Comparison of ENCODE assay signal across 8 cellular contexts in genomic region chr5:160439205-160439600, GRCh38. TPM values are rescaled to one million over a fixed set of nuclear protein-coding genes. Genes with fewer than 3 reads are reported as not detected.
DNase-seq lines count a peak whose midpoint lies in the region; ATAC-seq and TF ChIP-seq lines count a peak whose summit lies in the region.

No MANE protein-coding gene starts in this region.

- H3K79me2 ChIP-seq in HCT116 (ENCODE audit: insufficient read depth, low read length) (no peaks in the 10 kb centered on the region), MM.1S (ENCODE audit: low read length) (no peaks in the 10 kb centered on the region)

- ATAC-seq in HCT116 (peak; percentile 93), Right ventricle myocardium inferior (peak; percentile 95)

- H3K9ac ChIP-seq in HCT116 (ENCODE audit: low read length): no peak overlapping the region
- H3K9ac ChIP-seq in MM.1S (ENCODE audit: low read length): peak overlapping the region; percentile 32; the same call in 1 of the 2 replicates

- RAD21 ChIA-PET in HCT116 (lab: Charles Lee; ENCODE audit: low non-redundant PET in 1 of 2, low total read pairs in 2 of 2, uncharacterized antibody in 2 of 2, unreplicated experiment in 2 of 2): interaction anchor here in 1 of 2 experiments (1.3 kb wide), 1 partner anchor 21 kb away, joined by 3 read pairs; no protein-coding TSS in a partner anchor

- DNase-seq in GM04504 (ENCODE audit: low read depth): peak; percentile 45
- peak; percentile 66 for DNase-seq in HCT116 (ENCODE audit: low read depth, low spot score)
- DNase-seq in MM.1S: peak; percentile 87
- DNase-seq in SK-N-DZ (ENCODE audit: low spot score): peak; percentile 78
- peak; percentile 88 for DNase-seq in activated naive CD4-positive, alpha-beta T cell treated with anti-CD3 and anti-CD28 coated beads, Interleukin-2, amount 50 U/mL, for 16 hours
- peak; percentile 92 for DNase-seq in Right ventricle myocardium inferior (ENCODE audit: missing footprints)
- DNase-seq in ovary: peak; percentile 61 to 86 (median 81)
- DNase-seq in thyroid gland: peak; percentile 91 to 92

- no peak overlapping the region for H3K27ac ChIP-seq in HCT116 (ENCODE audit: low read depth, low read length)
- peak overlapping the region; percentile 25; the same call in 1 of the 2 replicates for H3K27ac ChIP-seq in MM.1S (ENCODE audit: low read length)
- H3K27ac ChIP-seq in ovary: no peak overlapping the region
- H3K27ac ChIP-seq in thyroid gland: peak overlapping the region; percentile 58 to 72 (median 58)

- peak overlapping the region; percentile 93 for H2AFZ ChIP-seq in HCT116 (ENCODE audit: low read depth, low read length, poor library complexity, severe bottlenecking)
- H2AFZ ChIP-seq in MM.1S (ENCODE audit: low read length): peak overlapping the region; percentile 58

- H4K20me1 ChIP-seq in HCT116 (ENCODE audit: insufficient read depth): no peaks in the 10 kb centered on the region
- H4K20me1 ChIP-seq in MM.1S (ENCODE audit: insufficient read depth, low read length): no peaks in the 10 kb centered on the region

- BruUV-seq in HCT116 (replicated peaks; lab: Mats Ljungman, UMichigan): no TSS peak

- H3K36me3 ChIP-seq in HCT116 (ENCODE audit: control insufficient read depth in 1 of 2, insufficient read depth in 2 of 2, low read length in 2 of 2) (no peaks in the 10 kb centered on the region), MM.1S (replicated peaks; ENCODE audit: insufficient read depth, low read length) (no peaks in the 10 kb centered on the region), ovary (no peaks in the 10 kb centered on the region), thyroid gland (no peaks in the 10 kb centered on the region)

- CTCF ChIA-PET in HCT116 (lab: Charles Lee): interaction anchor here (0.5 to 3.1 kb wide), 21 partner anchors 7 to 358 kb away, joined by 3 to 21 read pairs (median 5); partner anchors contain the start of genes PTTG1 and SLU7

- 0 to 2% (median 0%) methylated on average over 11 of the region's 11 CpGs for WGBS in ovary, 3 donors
- WGBS in thyroid gland, 2 donors: 1 to 2% methylated on average over 11 of the region's 11 CpGs

- H3K4me1 ChIP-seq in HCT116 (ENCODE audit: control insufficient read depth in 1 of 2, insufficient read depth in 2 of 2, low read length in 2 of 2) (peaks cover 0 to 15% of the 10 kb centered on the region in 2 experiments; a peak in 1 of 4 replicates), MM.1S (ENCODE audit: low read length) (peaks cover 31% of the 10 kb centered on the region), ovary (ENCODE audit: insufficient read depth) (no peaks in the 10 kb centered on the region), thyroid gland (peaks cover 18 to 26% of the 10 kb centered on the region in 2 donors)

- TF ChIP-seq EP300 in ovary (IDR thresholded peaks at IDR 0.05): no peak

- TF ChIP-seq CTCF in HCT116 (IDR thresholded peaks at IDR 0.05 in 2 of 3, conservative IDR thresholded peaks at IDR 0.05 in 1 of 3; ENCODE audit: borderline replicate concordance in 1 of 3, insufficient read depth in 1 of 3, low read depth in 2 of 3, low read length in 2 of 3) (peak; percentile 54 to 94 (median 90)), MM.1S (IDR thresholded peaks at IDR 0.05; ENCODE audit: low read length) (peak; percentile 90), ovary (IDR thresholded peaks at IDR 0.05) (peak; percentile 74 to 90 (median 76)), thyroid gland (IDR thresholded peaks at IDR 0.05) (peak; percentile 84 to 98 (median 90))

- H3F3A ChIP-seq in MM.1S (ENCODE audit: insufficient read depth, low read length): peaks cover 11% of the 10 kb centered on the region; the same call in 1 of the 2 replicates

- peak; percentile 58 for TF ChIP-seq RAD21 in HCT116 (IDR thresholded peaks at IDR 0.05; ENCODE audit: low read depth)

- H3K9me3 ChIP-seq in HCT116 (ENCODE audit: control insufficient read depth in 1 of 2, insufficient read depth in 1 of 2, low read depth in 1 of 2, low read length in 2 of 2) (no peaks in the 10 kb centered on the region), MM.1S (replicated peaks; ENCODE audit: insufficient read depth, low read length) (no peaks in the 10 kb centered on the region), ovary (no peaks in the 10 kb centered on the region), thyroid gland (no peaks in the 10 kb centered on the region)

- H3K27me3 ChIP-seq in HCT116 (ENCODE audit: insufficient read depth, low read length): no peaks in the 10 kb centered on the region
- H3K27me3 ChIP-seq in MM.1S (replicated peaks; ENCODE audit: insufficient read depth, low read length): no peaks in the 10 kb centered on the region
- no peaks in the 10 kb centered on the region for H3K27me3 ChIP-seq in ovary
- no peaks in the 10 kb centered on the region for H3K27me3 ChIP-seq in thyroid gland

- H3K9me2 ChIP-seq in HCT116 (ENCODE audit: insufficient read depth) (no peaks in the 10 kb centered on the region; the same call in 1 of the 2 replicates), MM.1S (replicated peaks; ENCODE audit: insufficient read depth, low read length) (no peaks in the 10 kb centered on the region)

- POLR2A ChIA-PET in HCT116 (lab: Charles Lee): interaction anchor here (0.9 kb wide), 1 partner anchor 20 kb away, joined by 3 read pairs; the partner anchor contains the start of gene SLU7

- TF ChIP-seq POLR2A in HCT116 (IDR thresholded peaks at IDR 0.05; ENCODE audit: borderline replicate concordance, extremely low read depth, insufficient read depth, insufficient read length) (no peak), ovary (IDR thresholded peaks at IDR 0.05) (no peak), thyroid gland (IDR thresholded peaks at IDR 0.05) (no peak)

- H3K4me3 ChIP-seq in HCT116 (replicated peaks in 1 of 2; ENCODE audit: low read depth in 1 of 2, low read length in 2 of 2) (peak overlapping the region; percentile 36 to 51), MM.1S (ENCODE audit: low read length) (peak overlapping the region; percentile 61), ovary (peak overlapping the region; percentile 33), thyroid gland (replicated peaks in 1 of 3) (peak overlapping the region in 2 of 3 donors; percentile 5 to 22)

- intact Hi-C loops in HCT116 (cut with micrococcal nuclease): no loop called here
- intact Hi-C loops in Right ventricle myocardium inferior (cut with DNase I): no loop called here
- intact Hi-C loops in ovary (cut with DNase I): no loop called here
- intact Hi-C loops in thyroid gland (cut with DNase I): loop anchor here (10.0 kb wide), 1 partner anchor 76 kb away; no protein-coding TSS in a partner anchor

- H3K4me2 ChIP-seq in HCT116 (ENCODE audit: low read length) (peak overlapping the region; percentile 83), MM.1S (ENCODE audit: low read depth, low read length) (peak overlapping the region; percentile 67)

TF ChIP-seq in HCT116, 20 proteins besides CTCF, POLR2A, EP300 and RAD21:
- TF ChIP-seq CBX3 (IDR thresholded peaks at IDR 0.05; ENCODE audit: low read depth) (peak; percentile 57; the same call in 1 of the 2 replicates), YY1 (IDR thresholded peaks at IDR 0.05; ENCODE audit: extremely low read depth, insufficient replicate concordance, low read depth, low read length) (no peak)
TF ChIP-seq in HCT116: peak in this region for 1.

RNA-seq across cellular contexts. Expression of gene PTTG1, which starts 17.5 kb away (rescaled TPM):
- 183 TPM for total RNA-seq in HCT116 (2021; ENCODE audit: unreplicated experiment)
- polyA plus RNA-seq in HCT116 (2012): 175 and 244 TPM in 2 replicates
- 424 and 794 TPM in 2 replicates for polyA plus RNA-seq in SK-N-DZ (2014; cell fraction: cytosol; rRNA removed)
- polyA plus RNA-seq in SK-N-DZ (2014; cell fraction: nucleus; rRNA removed): 311 and 392 TPM in 2 replicates
- total RNA-seq in Right ventricle myocardium inferior: 1.4 TPM
- 10 to 100 TPM in 1 of 7 donors, 1 to 10 TPM in 3, under 1 TPM in 2, not detected in 1; 0.77 to 12.9 (median 2.7) TPM for total RNA-seq in ovary
- 10 to 100 TPM in 1 of 2 donors, 1 to 10 TPM in 1; 4.0 to 10.2 TPM for polyA plus RNA-seq in ovary
- total RNA-seq in thyroid gland: 100 to 1,000 TPM in 1 of 4 donors, 10 to 100 TPM in 3; 42.6 to 165 (median 79.4) TPM

RNA-seq across cellular contexts. Expression of gene SLU7, which starts 20.3 kb away (rescaled TPM):
- total RNA-seq in HCT116 (2021; ENCODE audit: unreplicated experiment): 43.6 TPM
- 32.3 and 47.5 TPM in 2 replicates for polyA plus RNA-seq in HCT116 (2012)
- polyA plus RNA-seq in SK-N-DZ (2014; cell fraction: cytosol; rRNA removed): 44.7 and 74.3 TPM in 2 replicates
- polyA plus RNA-seq in SK-N-DZ (2014; cell fraction: nucleus; rRNA removed): 23.7 and 28.2 TPM in 2 replicates
- 46.9 TPM for total RNA-seq in Right ventricle myocardium inferior
- total RNA-seq in ovary: 10 to 100 TPM; 25.8 to 53.7 (median 32.8) TPM
- polyA plus RNA-seq in ovary: 10 to 100 TPM; 26.9 to 30.9 TPM
- total RNA-seq in thyroid gland: 100 to 1,000 TPM in 2 of 4 donors, 10 to 100 TPM in 2; 70.1 to 122 (median 96.3) TPM

RNA-seq across cellular contexts. Expression of gene FAM200C, which starts 39.3 kb away (rescaled TPM):
- 4.2 TPM for total RNA-seq in HCT116 (2021; ENCODE audit: unreplicated experiment)
- polyA plus RNA-seq in HCT116 (2012): 0.90 and 1.6 TPM in 2 replicates
- 20.6 and 21.3 TPM in 2 replicates for polyA plus RNA-seq in SK-N-DZ (2014; cell fraction: cytosol; rRNA removed)
- polyA plus RNA-seq in SK-N-DZ (2014; cell fraction: nucleus; rRNA removed): 24.8 and 24.9 TPM in 2 replicates
- total RNA-seq in Right ventricle myocardium inferior: 4.2 TPM
- total RNA-seq in ovary: 10 to 100 TPM in 4 of 7 donors, 1 to 10 TPM in 3; 4.8 to 14.3 (median 10.1) TPM
- polyA plus RNA-seq in ovary: 1 to 10 TPM; 5.4 to 7.9 TPM
- total RNA-seq in thyroid gland: 1 to 10 TPM; 5.8 to 9.0 (median 7.2) TPM

Comparison
In these comparisons a context has a peak if more than half of its experiments do, and no peak if none do; other contexts are left out.
1. H3K27ac ChIP-seq: peak in MM.1S (single experiment) and thyroid gland (3 of 3); none in HCT116 (single experiment) and ovary (0 of 2).
2. Peak in every context shown above with its lines, with median percentiles within 50 percentile points of each other: DNase-seq, H3K4me3 ChIP-seq and CTCF ChIP-seq.